Comparison of ENCODE assay signal across 8 cellular contexts in genomic region chr3:43296565-43296964, GRCh38. TPM values are rescaled to one million over a fixed set of nuclear protein-coding genes. Genes with fewer than 3 reads are reported as not detected.
A peak's percentile ranks its signal among the peaks of the same experiment; 100 is the strongest.
DNase-seq lines count a peak whose midpoint lies in the region; ATAC-seq and TF ChIP-seq lines count a peak whose summit lies in the region.

No MANE protein-coding gene starts in this region.

- H3K27me3 ChIP-seq in mammary epithelial cell (ENCODE audit: insufficient read depth, low read length), result no peaks in the 10 kb centered on the region
- no peaks in the 10 kb centered on the region for H3K27me3 ChIP-seq in ovary

- H3K27me3 Mint-ChIP-seq in nephron progenitor cell (ENCODE audit: low read depth, poor library complexity), result no peaks in the 10 kb centered on the region

- H3K9me3 Mint-ChIP-seq in nephron progenitor cell, result no peaks in the 10 kb centered on the region

- ATAC-seq in GM18873 (IDR thresholded peaks at IDR 0.05; ENCODE audit: low FRiP score, unreplicated experiment), result peak; percentile 71
- peak; percentile 94 for ATAC-seq in HG03025 (IDR thresholded peaks at IDR 0.05; ENCODE audit: low FRiP score, unreplicated experiment)

- no peaks in the 10 kb centered on the region for H3K36me3 ChIP-seq in mammary epithelial cell (ENCODE audit: insufficient read depth, low read length)
- no peaks in the 10 kb centered on the region for H3K36me3 ChIP-seq in ovary

- H4K20me1 ChIP-seq in mammary epithelial cell (ENCODE audit: insufficient read depth, low read length), result peaks cover 2% of the 10 kb centered on the region

- intact Hi-C loops in mammary epithelial cell (cut with micrococcal nuclease), result no loop called here
- intact Hi-C loops in ovary (cut with DNase I), result no loop called here

- H3K4me3 ChIP-seq in mammary epithelial cell (replicated peaks in 1 of 3; ENCODE audit: insufficient read depth in 1 of 3, low read depth in 2 of 3, low read length in 3 of 3) (no peak overlapping the region), ovary (no peak overlapping the region)

- no peak overlapping the region for H2AFZ ChIP-seq in mammary epithelial cell (ENCODE audit: low read depth, low read length)

- no peak overlapping the region for H3K4me3 Mint-ChIP-seq in nephron progenitor cell

- 0% methylated on average over 1 of the region's 1 CpG for WGBS in mammary epithelial cell (ENCODE audit: low coverage, missing lambda C conversion rate)
- WGBS in ovary, 3 donors, result 19 to 21% (median 21%) methylated on average over 1 of the region's 1 CpG

- H3K79me2 ChIP-seq in mammary epithelial cell (ENCODE audit: insufficient read depth, low read length), result peaks cover 92% of the 10 kb centered on the region

- CTCF ChIA-PET in mammary epithelial cell (lab: Charles Lee; ENCODE audit: low non-redundant PET), result interaction anchor here (0.6 kb wide), 1 partner anchor 201 kb away, joined by 6 read pairs; no protein-coding TSS in a partner anchor

- no peaks in the 10 kb centered on the region for H3K4me1 Mint-ChIP-seq in nephron progenitor cell

- dilution Hi-C loops in mammary epithelial cell (cut with HindIII; ENCODE audit: low sequenced_read_pairs), result no loop called here

- no peak for TF ChIP-seq POLR2A in ovary (IDR thresholded peaks at IDR 0.05)

- BruUV-seq in mammary epithelial cell (replicated peaks; lab: Mats Ljungman, UMichigan), result no TSS peak

- peaks cover 11% of the 10 kb centered on the region for H3K4me1 ChIP-seq in mammary epithelial cell (ENCODE audit: insufficient read depth, low read length)
- H3K4me1 ChIP-seq in ovary (ENCODE audit: insufficient read depth), result peaks cover 9% of the 10 kb centered on the region

- in situ Hi-C loops in mammary epithelial cell (cut with MboI; ENCODE audit: low sequenced_read_pairs in 2 of 2), result no loop called here

- TF ChIP-seq CTCF in mammary epithelial cell (conservative IDR thresholded peaks at IDR 0.05 in 1 of 2, IDR thresholded peaks at IDR 0.05 in 1 of 2; ENCODE audit: extremely low read depth in 1 of 2, insufficient read depth in 1 of 2, low read depth in 1 of 2, low read length in 2 of 2) (no peak), nephron progenitor cell (IDR thresholded peaks at IDR 0.05) (no peak), ovary (IDR thresholded peaks at IDR 0.05) (no peak)

- DNase-seq in T follicular helper cell (ENCODE audit: low read depth) (peak; percentile 51), mammary epithelial cell (peak; percentile 39), nephron progenitor cell (no peak), DMS79 (lab: John Stamatoyannopoulos, UW) (no peak), ovary (no peak)
- peak; percentile 19 to 70 for DNase-seq in stimulated activated CD4-positive, alpha-beta T cell treated with anti-CD3 and anti-CD28 coated beads, Interleukin-4, amount 100 ng/mL, for 4 hours

- TF ChIP-seq EP300 in ovary (IDR thresholded peaks at IDR 0.05), result no peak

- H3K27ac Mint-ChIP-seq in nephron progenitor cell, result no peak overlapping the region

- H3K4me2 ChIP-seq in mammary epithelial cell (ENCODE audit: insufficient read depth, low read depth, low read length), result peak overlapping the region; percentile 51

- no peak overlapping the region for H3K9ac ChIP-seq in mammary epithelial cell (ENCODE audit: insufficient read depth, low read length)

- H3K9me3 ChIP-seq in mammary epithelial cell (replicated peaks; ENCODE audit: insufficient read depth, low read length) (no peaks in the 10 kb centered on the region), ovary (no peaks in the 10 kb centered on the region)

- H3K27ac ChIP-seq in mammary epithelial cell (ENCODE audit: insufficient read depth, low read depth, low read length) (no peak overlapping the region), ovary (no peak overlapping the region)

- H3K36me3 Mint-ChIP-seq in nephron progenitor cell (ENCODE audit: low read depth), result no peaks in the 10 kb centered on the region

RNA-seq across cellular contexts. Expression of gene SNRK, which starts 10.2 kb away (rescaled TPM):
- total RNA-seq in mammary epithelial cell (10 to 100 TPM; 17.5 to 18.6 TPM), ovary (10 to 100 TPM; 21.8 to 52.1 (median 35.0) TPM)
- polyA plus RNA-seq in mammary epithelial cell (7.8 TPM), ovary (10 to 100 TPM; 19.0 to 22.0 TPM)
- 27.2 TPM for polyA minus RNA-seq in mammary epithelial cell

Comparison
In these comparisons a context has a peak if more than half of its experiments do, and no peak if none do; other contexts are left out.
1. DNase-seq: peak in T follicular helper cell (single experiment), mammary epithelial cell (single experiment) and stimulated activated CD4-positive, alpha-beta T cell treated with anti-CD3 and anti-CD28 coated beads, Interleukin-4, amount 100 ng/mL, for 4 hours (2 of 2); none in nephron progenitor cell (single experiment), DMS79 (single experiment) and ovary (0 of 5).